ENCODE assay signal across 8 cellular contexts in genomic region chr3:63911395-63911900, GRCh38. TPM values are rescaled to one million over a fixed set of nuclear protein-coding genes. Genes with fewer than 3 reads are reported as not detected.
DNase-seq lines count a peak whose midpoint lies in the region; ATAC-seq and TF ChIP-seq lines count a peak whose summit lies in the region.

No MANE protein-coding gene starts in this region.

- peak overlapping the region; percentile 65 for H3K4me3 ChIP-seq in mononuclear cell (ENCODE audit: low read length)

- ATAC-seq in GM19395 (IDR thresholded peaks at IDR 0.05; ENCODE audit: unreplicated experiment): no peak

- peaks cover 21% of the 10 kb centered on the region for H3K36me3 Mint-ChIP-seq in brain

- DNase-seq in activated CD4-positive, alpha-beta T cell treated with anti-CD3 and anti-CD28 coated beads for 48 hours: peak; percentile 62
- DNase-seq in activated CD4-positive, alpha-beta T cell treated with anti-CD3 and anti-CD28 coated beads for 1 hour: no peak
- DNase-seq in HT1080 (ENCODE audit: low read depth) (peak; percentile 8), DMS79 treated with DMSO at 0.1 percent for 48 hours (lab: John Stamatoyannopoulos, UW) (no peak), superior temporal gyrus (ENCODE audit: extremely low spot score) (no peak)

- H3K9me3 ChIP-seq in mononuclear cell (ENCODE audit: low read depth, low read length): no peaks in the 10 kb centered on the region

- no peak for TF ChIP-seq CTCF in brain (conservative IDR thresholded peaks at IDR 0.05)

- no peaks in the 10 kb centered on the region for H3K27me3 ChIP-seq in mononuclear cell (ENCODE audit: insufficient read depth, low read length)

- peaks cover 39% of the 10 kb centered on the region for H3K4me1 ChIP-seq in mononuclear cell (ENCODE audit: insufficient read depth, low read length)

- no peaks in the 10 kb centered on the region for H3K9me3 Mint-ChIP-seq in brain

- peaks cover 34% of the 10 kb centered on the region for H3K4me1 Mint-ChIP-seq in brain

- peak overlapping the region in 4 of 5 experiments; percentile 56 to 90 (median 77) for H3K27ac Mint-ChIP-seq in brain

- H3K4me3 Mint-ChIP-seq in brain: peak overlapping the region; percentile 90 to 96 (median 92)

- H3K27me3 Mint-ChIP-seq in brain: peaks cover 7% of the 10 kb centered on the region

RNA-seq across cellular contexts. Expression of gene SCAANT1, which starts 0.7 kb away (rescaled TPM):
- not detected in 2 replicates for total RNA-seq in HT1080 (2014; rRNA removed; shearing (Covaris generic))
- polyA plus RNA-seq in HT1080 (2015; cell fraction: cytosol; rRNA removed): not detected in 2 replicates
- polyA plus RNA-seq in HT1080 (2015; cell fraction: nucleus; rRNA removed): not detected in 2 replicates
- polyA plus RNA-seq in brain (ENCODE audit: insufficient read depth, low read depth, low replicate concordance): not detected
- total RNA-seq in mononuclear cell: not detected

RNA-seq across cellular contexts. Expression of gene ATXN7, which starts 47.8 kb away (rescaled TPM):
- total RNA-seq in HT1080 (2014; rRNA removed; shearing (Covaris generic)): 7.0 and 7.6 TPM in 2 replicates
- polyA plus RNA-seq in HT1080 (2015; cell fraction: cytosol; rRNA removed): 5.5 and 6.0 TPM in 2 replicates
- polyA plus RNA-seq in HT1080 (2015; cell fraction: nucleus; rRNA removed): 17.6 and 18.9 TPM in 2 replicates
- 2.8 TPM for polyA plus RNA-seq in brain (ENCODE audit: insufficient read depth, low read depth, low replicate concordance)
- total RNA-seq in mononuclear cell: 121 TPM

RNA-seq across cellular contexts. Expression of gene THOC7, which starts 47.8 kb away (rescaled TPM):
- total RNA-seq in HT1080 (2014; rRNA removed; shearing (Covaris generic)): 68.3 and 96.4 TPM in 2 replicates
- polyA plus RNA-seq in HT1080 (2015; cell fraction: cytosol; rRNA removed): 118 and 130 TPM in 2 replicates
- 32.4 and 33.9 TPM in 2 replicates for polyA plus RNA-seq in HT1080 (2015; cell fraction: nucleus; rRNA removed)
- polyA plus RNA-seq in brain (ENCODE audit: insufficient read depth, low read depth, low replicate concordance): 32.1 TPM
- total RNA-seq in mononuclear cell: 29.1 TPM

Comparison
In these comparisons a context has a peak if more than half of its experiments do, and no peak if none do; other contexts are left out.
1. DNase-seq: peak in activated CD4-positive, alpha-beta T cell treated with anti-CD3 and anti-CD28 coated beads for 48 hours (single experiment) and HT1080 (single experiment); none in activated CD4-positive, alpha-beta T cell treated with anti-CD3 and anti-CD28 coated beads for 1 hour (single experiment), DMS79 treated with DMSO at 0.1 percent for 48 hours (single experiment) and superior temporal gyrus (single experiment).
2. RNA of gene ATXN7, which starts 47.8 kb away (total RNA-seq): 121 TPM in mononuclear cell (single experiment); 7.0 to 7.6 TPM in HT1080; every median in the first group is over 10 times any median in the second.